Comparison of ENCODE assay signal across 1 cellular context in the genomic region with DNA sequence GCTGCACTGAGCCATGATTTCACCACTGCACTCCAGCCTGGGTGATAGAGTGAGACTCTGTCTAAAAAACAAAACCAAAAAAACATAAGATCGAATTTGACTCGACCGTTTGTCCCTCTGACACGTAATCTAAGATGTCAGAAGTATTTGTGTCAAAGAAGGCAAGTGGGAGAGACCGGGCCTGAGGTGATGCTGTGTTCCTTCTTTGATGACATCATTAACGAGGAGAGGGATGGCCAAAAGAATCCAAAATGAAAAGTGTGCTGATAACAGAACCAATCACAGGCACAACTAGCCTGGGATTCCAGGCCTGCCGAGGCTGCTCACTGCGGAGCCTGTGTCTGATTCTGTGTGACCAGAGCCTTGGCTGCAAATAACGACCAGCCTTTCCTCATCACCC. TPM values are rescaled to one million over a fixed set of nuclear protein-coding genes. Genes with fewer than 3 reads are reported as not detected.
"Had no signal": no experiment of that assay in that cellular context is flagged by ENCODE, and none has a peak within 500 bp of the region (broad histone marks: within the 10 kb centered on the region; RNA-seq: fewer than 3 reads in every experiment).

No MANE protein-coding gene starts in this region.

RNA-seq across cellular contexts. Expression of gene DPP6, which starts 52.9 kb away (rescaled TPM):
- total RNA-seq: GM12878 had no signal
- polyA plus RNA-seq: GM12878 had no signal
